8 cellular contexts compared by ENCODE assay signal in the genomic region with DNA sequence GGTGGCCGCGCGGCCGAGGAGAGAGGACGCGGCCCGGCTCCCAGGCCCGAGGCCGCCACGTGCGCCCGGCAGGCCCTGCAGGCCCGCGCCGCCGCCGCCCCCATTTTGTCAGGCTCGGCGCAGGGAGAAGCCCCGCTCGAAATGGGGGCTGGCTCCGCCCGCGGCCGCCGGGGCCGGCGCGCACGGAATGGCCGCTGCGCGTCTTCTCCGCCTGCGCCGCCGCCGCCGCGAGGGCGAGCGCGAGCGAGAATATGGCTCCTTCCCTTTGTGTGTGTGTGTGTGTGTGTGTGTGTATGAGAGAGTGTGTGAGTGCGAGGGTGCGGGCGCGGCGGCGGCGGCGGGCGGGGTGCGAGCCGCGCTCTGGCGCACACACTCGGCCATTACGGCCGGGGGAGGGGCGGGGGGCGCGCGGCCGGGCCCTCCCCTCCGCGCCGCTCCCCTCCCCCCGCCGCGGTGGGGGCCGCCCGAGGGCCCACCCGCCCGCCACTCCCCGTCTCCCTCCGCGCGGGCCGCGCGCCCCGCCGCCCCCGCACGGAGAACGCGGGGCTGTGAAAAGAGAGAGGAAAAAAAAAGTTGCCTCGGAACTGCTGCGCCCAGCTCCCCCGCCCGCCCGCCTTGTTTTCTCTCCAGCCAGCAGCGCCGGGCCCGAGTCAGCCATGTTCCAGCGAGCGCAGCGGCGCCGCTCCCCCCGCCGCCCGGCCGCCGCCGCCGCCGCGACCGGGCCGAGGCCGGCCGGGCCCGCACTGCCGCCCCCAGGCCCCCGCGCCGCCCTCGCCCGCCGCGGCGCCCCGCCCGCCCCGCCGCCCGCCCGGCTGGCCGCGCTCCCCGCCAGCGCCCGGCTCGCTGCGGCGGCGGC. TPM values are rescaled to one million over a fixed set of nuclear protein-coding genes. Genes with fewer than 3 reads are reported as not detected.
A peak's percentile ranks its signal among the peaks of the same experiment; 100 is the strongest.
DNase-seq lines count a peak whose midpoint lies in the region; ATAC-seq and TF ChIP-seq lines count a peak whose summit lies in the region.

No MANE protein-coding gene starts in this region.

- H3K27ac ChIP-seq in right cardiac atrium (ENCODE audit: low read length) (peak overlapping the region; percentile 99), rectal smooth muscle tissue (ENCODE audit: low read depth, low read length) (peak overlapping the region; percentile 95), vagina (peak overlapping the region; percentile 97)

- H3K36me3 ChIP-seq in rectal smooth muscle tissue (ENCODE audit: control insufficient read depth, insufficient read depth, low read length) (peaks cover 2% of the 10 kb centered on the region), vagina (peaks cover 0 to 7% of the 10 kb centered on the region in 2 donors)

- H3K27me3 ChIP-seq in right cardiac atrium (ENCODE audit: control insufficient read depth, insufficient read depth) (no peaks in the 10 kb centered on the region), rectal smooth muscle tissue (ENCODE audit: control insufficient read depth, insufficient read depth, low read length) (no peaks in the 10 kb centered on the region), vagina (no peaks in the 10 kb centered on the region)

- under 1% methylated on average over 93 of the region's 139 CpGs for WGBS in right cardiac atrium

- ATAC-seq in GM21825 (IDR thresholded peaks at IDR 0.05; ENCODE audit: unreplicated experiment) (peak; percentile 33), right cardiac atrium (peak; percentile 72 to 77)

- H3K4me1 ChIP-seq in right cardiac atrium (ENCODE audit: control insufficient read depth, insufficient read depth, low read length) (no peaks in the 10 kb centered on the region), rectal smooth muscle tissue (ENCODE audit: control insufficient read depth, insufficient read depth, low read length) (peaks cover 15% of the 10 kb centered on the region), vagina (peaks cover 37% of the 10 kb centered on the region)

- intact Hi-C loops in right cardiac atrium (cut with DNase I) = loop anchor here in 2 of 4 donors (5.0 to 10.0 kb wide), 3 partner anchors 60 to 332 kb away; partner anchors contain the start of gene USPL1 (in 2 of the 2)
- intact Hi-C loops in vagina (cut with DNase I) = loop anchor here (5.0 to 10.0 kb wide), 5 partner anchors 150 to 698 kb away; partner anchors contain the start of genes HSPH1 and USPL1

- no peaks in the 10 kb centered on the region for H3K9me3 ChIP-seq in right cardiac atrium (ENCODE audit: control insufficient read depth, low read length)
- no peaks in the 10 kb centered on the region for H3K9me3 ChIP-seq in vagina

- H3K4me3 ChIP-seq in right cardiac atrium (ENCODE audit: low read length) (peak overlapping the region; percentile 99), rectal smooth muscle tissue (ENCODE audit: low read length) (peak overlapping the region; percentile 82), vagina (peak overlapping the region; percentile 61 to 87)

- no peak for TF ChIP-seq CTCF in vagina (IDR thresholded peaks at IDR 0.05)

- H3K9ac ChIP-seq in rectal smooth muscle tissue (ENCODE audit: low read length) = peak overlapping the region; percentile 79

- TF ChIP-seq POLR2A in vagina (IDR thresholded peaks at IDR 0.05) = peak in 1 of 2 donors; percentile 64

- DNase-seq in ELF-1 (ENCODE audit: low read depth, low spot score) (peak; percentile 66), LoVo (ENCODE audit: low spot score) (peak; percentile 69), T-helper 1 cell (peak; percentile 69 to 78 (median 76)), amygdala (lab: John Stamatoyannopoulos, UW) (peak in 55 of 56 donors; percentile 19 to 91 (median 76)), right cardiac atrium (peak; percentile 79 to 92 (median 91)), vagina (ENCODE audit: extremely low spot score in 2 of 2) (peak in 1 of 2 donors; percentile 90)

RNA-seq across cellular contexts. Expression of gene HMGB1, which starts 1.0 kb away (rescaled TPM):
- total RNA-seq in right cardiac atrium (100 to 1,000 TPM; 185 to 198 (median 192) TPM), vagina (215 TPM)
- polyA plus RNA-seq in right cardiac atrium = 259 TPM

RNA-seq across cellular contexts. Expression of gene UBE2L5, which starts 42.4 kb away (rescaled TPM):
- total RNA-seq in right cardiac atrium = not detected
- polyA plus RNA-seq in right cardiac atrium = not detected
- not detected for total RNA-seq in vagina
